Comparison of ENCODE assay signal across 9 cellular contexts in the genomic region with DNA sequence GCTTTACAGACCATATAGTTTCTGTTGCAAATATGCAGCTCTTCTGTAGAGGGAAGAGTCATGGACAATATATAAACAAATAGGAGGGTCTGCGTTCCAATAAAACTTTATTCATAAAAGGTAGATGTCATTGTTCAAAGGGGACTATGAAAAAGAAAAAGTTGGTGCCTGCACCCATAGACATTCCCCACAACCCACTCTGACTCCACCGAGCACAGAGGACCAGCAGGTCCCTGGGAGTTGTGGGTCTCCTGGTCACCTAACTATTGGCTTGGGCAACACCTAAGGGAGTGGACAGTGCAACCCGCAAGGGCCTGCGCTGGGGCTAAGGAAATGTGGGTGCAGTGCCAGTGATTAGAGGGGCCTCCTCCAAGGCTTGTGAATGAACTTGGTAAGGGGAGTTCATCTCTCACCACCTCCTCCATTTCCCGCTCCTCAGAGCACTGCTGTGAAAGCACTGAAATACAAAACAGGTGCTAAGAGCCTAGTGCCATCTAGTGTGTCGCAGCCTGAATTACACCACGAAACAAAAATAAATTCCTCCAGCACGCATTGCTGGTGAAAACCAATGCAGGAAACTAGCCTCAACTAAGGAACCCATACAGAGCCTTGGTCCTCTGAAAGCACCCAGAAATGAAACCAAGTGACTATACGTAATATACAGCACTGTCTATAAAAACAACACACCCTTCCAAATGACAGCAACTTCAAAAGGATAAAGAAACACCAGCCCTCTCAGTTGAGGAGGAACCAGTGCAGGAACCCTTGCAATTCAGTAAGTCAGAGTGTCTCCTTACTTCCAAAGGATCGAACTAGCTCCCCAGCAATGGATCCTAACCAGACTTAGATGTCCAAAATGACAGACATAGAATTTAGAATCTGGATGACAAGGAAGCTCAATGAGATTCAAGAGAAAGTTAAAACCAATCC.
DNase-seq lines count a peak whose midpoint lies in the region; ATAC-seq and TF ChIP-seq lines count a peak whose summit lies in the region.
"Had no signal": no experiment of that assay in that cellular context is flagged by ENCODE, and none has a peak within 500 bp of the region (broad histone marks: within the 10 kb centered on the region; RNA-seq: fewer than 3 reads in every experiment).

No MANE protein-coding gene starts in this region.

- H3K36me3 Mint-ChIP-seq in osteocyte (ENCODE audit: unreplicated experiment): no peaks in the 10 kb centered on the region

- no peak overlapping the region for H4K8ac ChIP-seq in neuronal stem cell (ENCODE audit: low read depth, low read length)

- 48% methylated on average over 10 of the region's 10 CpGs for WGBS in mammary epithelial cell (ENCODE audit: low coverage, missing lambda C conversion rate)
- WGBS in neuronal stem cell (ENCODE audit: extremely low coverage in 2 of 2, insufficient read length in 2 of 2, insufficient replicate concordance in 1 of 2), 2 donors: no CpG with 5 or more reads among the region's 10 CpGs

- H3K4me2 ChIP-seq in mammary epithelial cell (ENCODE audit: insufficient read depth, low read depth, low read length): no peak overlapping the region
- H3K4me2 ChIP-seq in neuronal stem cell (ENCODE audit: insufficient read depth, low read length, poor library complexity, severe bottlenecking): no peak overlapping the region

- no peaks in the 10 kb centered on the region for H3K9me3 Mint-ChIP-seq in osteocyte (ENCODE audit: unreplicated experiment)

- H3K4me1 ChIP-seq in mammary epithelial cell (ENCODE audit: insufficient read depth, low read length) (no peaks in the 10 kb centered on the region), neuronal stem cell (ENCODE audit: control insufficient read depth in 2 of 2, insufficient read depth in 1 of 2, low read depth in 1 of 2, low read length in 2 of 2) (no peaks in the 10 kb centered on the region)

- H2AFZ ChIP-seq in mammary epithelial cell (ENCODE audit: low read depth, low read length) (no peak overlapping the region), neuronal stem cell (ENCODE audit: low read length) (no peak overlapping the region)

- TF ChIP-seq CTCF in mammary epithelial cell (conservative IDR thresholded peaks at IDR 0.05 in 1 of 2, IDR thresholded peaks at IDR 0.05 in 1 of 2; ENCODE audit: extremely low read depth in 1 of 2, insufficient read depth in 1 of 2, low read depth in 1 of 2, low read length in 2 of 2): peak; percentile 70 to 79
- TF ChIP-seq CTCF in osteocyte (IDR thresholded peaks at IDR 0.05): peak; percentile 52

- no peak overlapping the region for H3K27ac Mint-ChIP-seq in osteocyte (ENCODE audit: unreplicated experiment)

- H2BK15ac ChIP-seq in neuronal stem cell (ENCODE audit: low read length): no peak overlapping the region

- H3K27me3 ChIP-seq in mammary epithelial cell (ENCODE audit: insufficient read depth, low read length) (no peaks in the 10 kb centered on the region), neuronal stem cell (ENCODE audit: control insufficient read depth in 3 of 3, insufficient read depth in 3 of 3, low read depth in 1 of 3, low read length in 3 of 3) (no peaks in the 10 kb centered on the region)

- H3K4me3 ChIP-seq in mammary epithelial cell (replicated peaks in 1 of 3; ENCODE audit: insufficient read depth in 1 of 3, low read depth in 2 of 3, low read length in 3 of 3) (no peak overlapping the region), neuronal stem cell (ENCODE audit: low read length in 2 of 2) (no peak overlapping the region)

- H3K9me3 ChIP-seq in mammary epithelial cell (replicated peaks; ENCODE audit: insufficient read depth, low read length): no peaks in the 10 kb centered on the region
- peaks cover 0 to 11% of the 10 kb centered on the region in 2 donors for H3K9me3 ChIP-seq in neuronal stem cell (replicated peaks in 1 of 2; ENCODE audit: control insufficient read depth in 2 of 2, insufficient read depth in 1 of 2, low read depth in 1 of 2, low read length in 2 of 2)

- in situ Hi-C loops in mammary epithelial cell (cut with MboI; ENCODE audit: low sequenced_read_pairs in 2 of 2): no loop called here

- H3K36me3 ChIP-seq in mammary epithelial cell (ENCODE audit: insufficient read depth, low read length): no peaks in the 10 kb centered on the region
- no peaks in the 10 kb centered on the region for H3K36me3 ChIP-seq in neuronal stem cell (replicated peaks in 1 of 2; ENCODE audit: control insufficient read depth in 2 of 2, insufficient read depth in 2 of 2, low read length in 2 of 2)

- peaks cover 9% of the 10 kb centered on the region for H3K27me3 Mint-ChIP-seq in osteocyte (ENCODE audit: unreplicated experiment)

- H3K79me2 ChIP-seq in mammary epithelial cell (ENCODE audit: insufficient read depth, low read length): no peaks in the 10 kb centered on the region

- H3K18ac ChIP-seq in neuronal stem cell (ENCODE audit: low read length): no peak overlapping the region

- H2BK120ac ChIP-seq in neuronal stem cell (ENCODE audit: low read depth, low read length): no peak overlapping the region

- dilution Hi-C loops in mammary epithelial cell (cut with HindIII; ENCODE audit: low sequenced_read_pairs): no loop called here

- no peak overlapping the region for H3K23ac ChIP-seq in neuronal stem cell (ENCODE audit: low read depth, low read length, poor library complexity)

- BruUV-seq in mammary epithelial cell (replicated peaks; lab: Mats Ljungman, UMichigan): no TSS peak

- H3K79me1 ChIP-seq in neuronal stem cell (ENCODE audit: low read depth, low read length): no peaks in the 10 kb centered on the region

- H3K4me3 Mint-ChIP-seq in osteocyte (ENCODE audit: unreplicated experiment): no peak overlapping the region

- H2BK5ac ChIP-seq in neuronal stem cell (ENCODE audit: low read length): no peak overlapping the region

- H3K4me1 Mint-ChIP-seq in osteocyte (ENCODE audit: unreplicated experiment): no peaks in the 10 kb centered on the region
- H3K4me1 Mint-ChIP-seq: naive B cell had no signal

- no peak overlapping the region for H2BK12ac ChIP-seq in neuronal stem cell (ENCODE audit: low read length)

- no peaks in the 10 kb centered on the region for H4K20me1 ChIP-seq in mammary epithelial cell (ENCODE audit: insufficient read depth, low read length)

- H2AK5ac ChIP-seq in neuronal stem cell (ENCODE audit: low read depth, low read length): no peak overlapping the region

- intact Hi-C loops in mammary epithelial cell (cut with micrococcal nuclease): loop anchor here (2.0 to 5.0 kb wide), 2 partner anchors 187 to 257 kb away; no protein-coding TSS in a partner anchor

- no peak overlapping the region for H3K14ac ChIP-seq in neuronal stem cell (ENCODE audit: low read length)

- peak; percentile 2 for DNase-seq in DMS153 (lab: John Stamatoyannopoulos, UW)
- DNase-seq in NCI-H69 (lab: John Stamatoyannopoulos, UW): peak; percentile 31
- DNase-seq in mammary epithelial cell: peak; percentile 19
- no peak for DNase-seq in osteocyte (ENCODE audit: extremely low spot score, unreplicated experiment)
- DNase-seq in central memory CD4-positive, alpha-beta T cell: no peak
- DNase-seq in neuronal stem cell (ENCODE audit: low spot score): no peak
- DNase-seq in activated CD8-positive, alpha-beta memory T cell treated with anti-CD3 and anti-CD28 coated beads, Interleukin-2, amount 50 U/mL, for 48 hours: no peak
- DNase-seq: naive B cell had no signal

- H3K9ac ChIP-seq in mammary epithelial cell (ENCODE audit: insufficient read depth, low read length): no peak overlapping the region
- H3K9ac ChIP-seq in neuronal stem cell (ENCODE audit: low read depth, low read length, poor library complexity): no peak overlapping the region

- ATAC-seq in GM21723 (IDR thresholded peaks at IDR 0.05; ENCODE audit: unreplicated experiment): peak; percentile 89

- H4K91ac ChIP-seq in neuronal stem cell (ENCODE audit: low read depth, low read length, poor library complexity): no peak overlapping the region

- H3K27ac ChIP-seq in mammary epithelial cell (ENCODE audit: insufficient read depth, low read depth, low read length) (no peak overlapping the region), neuronal stem cell (replicated peaks; ENCODE audit: low read length) (no peak overlapping the region)

- H3K4ac ChIP-seq in neuronal stem cell (ENCODE audit: low read length): no peak overlapping the region

- CTCF ChIA-PET in mammary epithelial cell (lab: Charles Lee; ENCODE audit: low non-redundant PET): no interaction called here

Comparison
In these comparisons a context has a peak if more than half of its experiments do, and no peak if none do; other contexts are left out.
1. DNase-seq: peak in DMS153 (single experiment), NCI-H69 (single experiment) and mammary epithelial cell (single experiment); none in osteocyte (single experiment), central memory CD4-positive, alpha-beta T cell (single experiment), neuronal stem cell (single experiment) and activated CD8-positive, alpha-beta memory T cell treated with anti-CD3 and anti-CD28 coated beads, Interleukin-2, amount 50 U/mL, for 48 hours (single experiment).